Comparison of ENCODE assay signal across 10 cellular contexts in the genomic region with DNA sequence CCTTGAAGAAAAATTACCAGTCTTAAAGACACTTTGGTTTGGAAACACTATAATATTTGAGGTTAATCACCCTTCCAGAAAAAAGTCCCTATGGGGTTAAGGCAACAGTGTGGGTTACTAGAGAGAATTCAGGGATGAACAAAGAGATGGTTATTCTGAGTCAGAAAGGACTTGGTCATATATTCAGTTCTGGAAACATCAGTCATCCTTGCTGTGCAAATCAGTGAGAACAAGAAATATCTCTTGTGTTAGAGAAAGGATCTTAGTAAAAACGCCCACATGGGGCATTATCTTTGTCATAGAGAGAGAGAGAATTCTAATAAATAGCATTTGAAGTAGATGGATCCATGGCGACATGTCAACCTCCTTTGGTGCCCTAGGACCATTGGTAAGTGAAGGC. TPM values are rescaled to one million over a fixed set of nuclear protein-coding genes. Genes with fewer than 3 reads are reported as not detected.
DNase-seq lines count a peak whose midpoint lies in the region; ATAC-seq and TF ChIP-seq lines count a peak whose summit lies in the region.
"Had no signal": no experiment of that assay in that cellular context is flagged by ENCODE, and none has a peak within 500 bp of the region (broad histone marks: within the 10 kb centered on the region; RNA-seq: fewer than 3 reads in every experiment).

No MANE protein-coding gene starts in this region.

- WGBS in smooth muscle cell (ENCODE audit: low lambda C conversion rate): 51% methylated on average over 2 of the region's 2 CpGs
- WGBS in right lobe of liver (ENCODE audit: insufficient coverage, low coverage, low lambda C conversion rate, missing lambda C conversion rate): 33% methylated on average over 2 of the region's 2 CpGs

- ATAC-seq in GM19351 (IDR thresholded peaks at IDR 0.05; ENCODE audit: unreplicated experiment) (peak; percentile 62), HG02938 (IDR thresholded peaks at IDR 0.05; ENCODE audit: unreplicated experiment) (peak; percentile 84), right lobe of liver (no peak)
- ATAC-seq: PC-3 had no signal

- TF ChIP-seq CTCF in astrocyte of the cerebellum (IDR thresholded peaks at IDR 0.05; ENCODE audit: low read depth, low read length, missing control alignments): no peak
- TF ChIP-seq CTCF in smooth muscle cell (IDR thresholded peaks at IDR 0.05; ENCODE audit: borderline replicate concordance, insufficient read depth, poor library complexity, severe bottlenecking): no peak
- TF ChIP-seq CTCF in right lobe of liver (IDR thresholded peaks at IDR 0.05): no peak

- peaks cover 19% of the 10 kb centered on the region for H3F3A ChIP-seq in smooth muscle cell (ENCODE audit: low read depth)

- intact Hi-C loops in right lobe of liver (cut with DNase I): no loop called here

- DNase-seq in astrocyte of the cerebellum (ENCODE audit: low read depth): peak; percentile 15
- DNase-seq in smooth muscle cell (lab: John Stamatoyannopoulos, UW; ENCODE audit: unreplicated experiment): no peak
- DNase-seq in right lobe of liver: no peak
- no peak for DNase-seq in stimulated activated CD4-positive, alpha-beta T cell treated with anti-CD3 and anti-CD28 coated beads, Interleukin-2, amount 100 ng/mL, for 24 hours
- DNase-seq in amygdala (lab: John Stamatoyannopoulos, UW): no peak
- DNase-seq: anterior cingulate cortex, NCI-H2227 treated with DMSO at 0.1 percent for 48 hours, PC-3 had no signal

- H3K9me3 ChIP-seq in smooth muscle cell (replicated peaks; ENCODE audit: low read depth) (no peaks in the 10 kb centered on the region), right lobe of liver (no peaks in the 10 kb centered on the region)

- no peaks in the 10 kb centered on the region for H3K79me2 ChIP-seq in smooth muscle cell (ENCODE audit: low read depth)

- no peaks in the 10 kb centered on the region for H3K27me3 ChIP-seq in smooth muscle cell (ENCODE audit: low read depth)
- no peaks in the 10 kb centered on the region for H3K27me3 ChIP-seq in right lobe of liver

- peak overlapping the region; percentile 87 for H3K9ac ChIP-seq in smooth muscle cell (ENCODE audit: low read depth)

- in situ Hi-C loops in astrocyte of the cerebellum (cut with HindIII; ENCODE audit: low sequenced_read_pairs): no loop called here

- H3K4me3 ChIP-seq in astrocyte of the cerebellum (ENCODE audit: low read depth, low read length): no peak overlapping the region
- no peak overlapping the region for H3K4me3 ChIP-seq in smooth muscle cell
- H3K4me3 ChIP-seq in right lobe of liver: no peak overlapping the region

- peak overlapping the region; percentile 34 for H3K4me2 ChIP-seq in smooth muscle cell

- no peak overlapping the region for H2AFZ ChIP-seq in smooth muscle cell (ENCODE audit: low read depth)

- H3K36me3 ChIP-seq in smooth muscle cell (ENCODE audit: low read depth): no peaks in the 10 kb centered on the region
- H3K36me3 ChIP-seq in right lobe of liver: no peaks in the 10 kb centered on the region

- H4K20me1 ChIP-seq in smooth muscle cell (ENCODE audit: low read depth): no peaks in the 10 kb centered on the region

- H3K27ac ChIP-seq in smooth muscle cell (ENCODE audit: low read depth): peak overlapping the region; percentile 98
- H3K27ac ChIP-seq in right lobe of liver: no peak overlapping the region

- H3K4me1 ChIP-seq in smooth muscle cell (ENCODE audit: low read depth): peaks cover 12% of the 10 kb centered on the region
- H3K4me1 ChIP-seq in right lobe of liver: no peaks in the 10 kb centered on the region

- no peak for TF ChIP-seq POLR2A in right lobe of liver (IDR thresholded peaks at IDR 0.05)

RNA-seq across cellular contexts. Expression of a gene that starts 59.4 kb away (rescaled TPM):
- total RNA-seq in smooth muscle cell (13.6 and 16.0 TPM in 2 replicates), right lobe of liver (under 1 TPM in 4 of 6 experiments, not detected in 2; 0.23 to 0.55 (median 0.37) TPM)
- polyA plus RNA-seq in smooth muscle cell: 5.1 and 8.3 TPM in 2 replicates

Comparison
In these comparisons a context has a peak if more than half of its experiments do, and no peak if none do; other contexts are left out.
1. ATAC-seq: peak in GM19351 (single experiment) and HG02938 (single experiment); none in right lobe of liver (0 of 4).